ENCODE assay signal across 30 cellular contexts in genomic region chr14:49549446-49549845, GRCh38.
"Had no signal": no experiment of that assay in that cellular context is flagged by ENCODE, and none has a peak within 500 bp of the region (broad histone marks: within the 10 kb centered on the region; RNA-seq: fewer than 3 reads in every experiment).

No MANE protein-coding gene starts in this region.

- DNase-seq: activated CD4-positive, alpha-beta T cell treated with anti-CD3 and anti-CD28 coated beads for 1 hour; activated CD8-positive, alpha-beta memory T cell treated with anti-CD3 and anti-CD28 coated beads, Interleukin-2, amount 10 ng/mL, durations not matched to agents 7 days and 5 days; activated CD8-positive, alpha-beta T cell treated with anti-CD3 and anti-CD28 coated beads, Interleukin-2, amount 10 ng/mL, durations not matched to agents 7 days and 5 days; activated naive CD4-positive, alpha-beta T cell; anterior cingulate cortex; dermis blood vessel endothelial cell; effector CD4-positive, alpha-beta T cell; esophagus squamous epithelium; foreskin melanocyte; heart right ventricle; left ventricle myocardium inferior; nephron progenitor cell; nucleus accumbens; psoas muscle; sigmoid colon; small intestine; stimulated activated CD4-positive, alpha-beta T cell treated with anti-CD3 and anti-CD28 coated beads, Interleukin-4, amount 100 ng/mL, for 24 hours; T1000; trophoblast cell had no signal

- FAIRE-seq: colon, endometrium, islet of Langerhans, small intestine had no signal

- H3K9ac ChIP-seq: parathyroid adenoma had no signal

- H3K79me2 ChIP-seq: parathyroid adenoma had no signal

- H3K27me3 ChIP-seq: esophagus squamous epithelium, heart right ventricle, sigmoid colon had no signal

- H2AFZ ChIP-seq: parathyroid adenoma had no signal

- H3K36me3 Mint-ChIP-seq: activated CD8-positive, alpha-beta memory T cell treated with anti-CD3 and anti-CD28 coated beads, Interleukin-2, amount 10 ng/mL, durations not matched to agents 7 days and 5 days; activated naive CD8-positive, alpha-beta T cell; stimulated activated effector memory CD8-positive, alpha-beta T cell treated with anti-CD3 and anti-CD28 coated beads, Interleukin-12 subunit alpha, Interleukin-12 subunit beta, amount 100 ng/mL, for 72 hours had no signal

- H3K9me3 ChIP-seq: esophagus squamous epithelium, heart right ventricle, left ventricle myocardium inferior, psoas muscle, sigmoid colon, thoracic aorta had no signal

- H3K36me3 ChIP-seq: esophagus squamous epithelium, heart right ventricle, left ventricle myocardium inferior, sigmoid colon, thoracic aorta had no signal

- H3K4me3 Mint-ChIP-seq: activated CD8-positive, alpha-beta memory T cell treated with anti-CD3 and anti-CD28 coated beads, Interleukin-2, amount 10 ng/mL, durations not matched to agents 7 days and 5 days; activated CD8-positive, alpha-beta T cell treated with anti-CD3 and anti-CD28 coated beads, Interleukin-2, amount 10 ng/mL, durations not matched to agents 7 days and 5 days; activated naive CD8-positive, alpha-beta T cell; activated T-cell treated with anti-CD3 and anti-CD28 coated beads, Interleukin-2, amount 50 U/mL, for 72 hours; nephron progenitor cell; stimulated activated effector memory CD8-positive, alpha-beta T cell treated with anti-CD3 and anti-CD28 coated beads, Interleukin-12 subunit alpha, Interleukin-12 subunit beta, amount 100 ng/mL, for 72 hours; stimulated activated naive CD8-positive, alpha-beta T cell treated with anti-CD3 and anti-CD28 coated beads, Interleukin-15, Interleukin-2, amounts not matched to agents 100 ng/mL and 50 ng/mL, for 24 hours had no signal

- H3K4me3 ChIP-seq: esophagus squamous epithelium, heart right ventricle, left ventricle myocardium inferior, lung, psoas muscle, sigmoid colon, thoracic aorta had no signal

- H3K4me1 ChIP-seq: esophagus squamous epithelium, heart right ventricle, left ventricle myocardium inferior, psoas muscle, sigmoid colon had no signal

- H3K4me1 Mint-ChIP-seq: activated CD8-positive, alpha-beta memory T cell treated with anti-CD3 and anti-CD28 coated beads, Interleukin-2, amount 10 ng/mL, durations not matched to agents 7 days and 5 days; stimulated activated effector memory CD8-positive, alpha-beta T cell treated with anti-CD3 and anti-CD28 coated beads, Interleukin-12 subunit alpha, Interleukin-12 subunit beta, amount 100 ng/mL, for 72 hours had no signal

- H3K9me3 Mint-ChIP-seq: activated T-cell treated with anti-CD3 and anti-CD28 coated beads, Interleukin-2, amount 50 U/mL, for 72 hours; stimulated activated effector memory CD8-positive, alpha-beta T cell treated with anti-CD3 and anti-CD28 coated beads, Interleukin-12 subunit alpha, Interleukin-12 subunit beta, amount 100 ng/mL, for 72 hours; stimulated activated naive CD8-positive, alpha-beta T cell treated with anti-CD3 and anti-CD28 coated beads, Interleukin-15, Interleukin-2, amounts not matched to agents 100 ng/mL and 50 ng/mL, for 24 hours had no signal

- H3K27me3 Mint-ChIP-seq: activated naive CD8-positive, alpha-beta T cell had no signal

- H3K27ac Mint-ChIP-seq: activated CD8-positive, alpha-beta memory T cell treated with anti-CD3 and anti-CD28 coated beads, Interleukin-2, amount 10 ng/mL, durations not matched to agents 7 days and 5 days; activated CD8-positive, alpha-beta T cell treated with anti-CD3 and anti-CD28 coated beads, Interleukin-2, amount 10 ng/mL, durations not matched to agents 7 days and 5 days; activated naive CD8-positive, alpha-beta T cell; activated T-cell treated with anti-CD3 and anti-CD28 coated beads, Interleukin-2, amount 50 U/mL, for 72 hours; stimulated activated effector memory CD8-positive, alpha-beta T cell treated with anti-CD3 and anti-CD28 coated beads, Interleukin-12 subunit alpha, Interleukin-12 subunit beta, amount 100 ng/mL, for 72 hours; stimulated activated naive CD8-positive, alpha-beta T cell treated with anti-CD3 and anti-CD28 coated beads, Interleukin-15, Interleukin-2, amounts not matched to agents 100 ng/mL and 50 ng/mL, for 24 hours had no signal

- H3K27ac ChIP-seq: epithelial cell of prostate, esophagus squamous epithelium, heart right ventricle, left ventricle myocardium inferior, parathyroid adenoma, psoas muscle, sigmoid colon, thoracic aorta had no signal

- ATAC-seq: activated CD8-positive, alpha-beta memory T cell treated with anti-CD3 and anti-CD28 coated beads, Interleukin-2, amount 10 ng/mL, durations not matched to agents 7 days and 5 days; activated CD8-positive, alpha-beta T cell treated with anti-CD3 and anti-CD28 coated beads, Interleukin-2, amount 10 ng/mL, durations not matched to agents 7 days and 5 days; activated T-cell treated with anti-CD3 and anti-CD28 coated beads, Interleukin-2, amount 50 U/mL, for 72 hours; heart right ventricle; psoas muscle; stimulated activated effector memory CD8-positive, alpha-beta T cell treated with anti-CD3 and anti-CD28 coated beads, Interleukin-12 subunit alpha, Interleukin-12 subunit beta, amount 100 ng/mL, for 72 hours had no signal
